6 cellular contexts compared by ENCODE assay signal in genomic region chr1:248547383-248547782, GRCh38. TPM values are rescaled to one million over a fixed set of nuclear protein-coding genes. Genes with fewer than 3 reads are reported as not detected.
"Had no signal": no experiment of that assay in that cellular context is flagged by ENCODE, and none has a peak within 500 bp of the region (broad histone marks: within the 10 kb centered on the region; RNA-seq: fewer than 3 reads in every experiment).

No MANE protein-coding gene starts in this region.

RNA-seq across cellular contexts. Expression of gene OR2T29, which starts 15.2 kb away (rescaled TPM):
- total RNA-seq: HepG2, HT-29, HT1080, IMR-90, K562 had no signal
- polyA plus RNA-seq: HepG2, IgD-negative memory B cell, IMR-90, K562 had no signal

RNA-seq across cellular contexts. Expression of gene OR2T34, which starts 27.2 kb away (rescaled TPM):
- total RNA-seq: HepG2, HT-29, HT1080, IMR-90, K562 had no signal
- polyA plus RNA-seq: HepG2, IgD-negative memory B cell, IMR-90, K562 had no signal

RNA-seq across cellular contexts. Expression of gene OR2G6, which starts 39.5 kb away (rescaled TPM):
- total RNA-seq: HepG2, HT-29, HT1080, IMR-90, K562 had no signal
- polyA plus RNA-seq: HepG2, IgD-negative memory B cell, IMR-90, K562 had no signal

RNA-seq across cellular contexts. Expression of gene OR2T10, which starts 50.1 kb away (rescaled TPM):
- total RNA-seq: HepG2, HT-29, HT1080, IMR-90, K562 had no signal
- polyA plus RNA-seq: HepG2, IMR-90, K562 had no signal

RNA-seq across cellular contexts. Expression of gene OR2T5, which starts 59.0 kb away (rescaled TPM):
- total RNA-seq: HepG2, HT-29, HT1080, IMR-90, K562 had no signal
- polyA plus RNA-seq: HepG2, IMR-90, K562 had no signal
